In genomic region chr11:112073941-112074811, GRCh38 we compare ENCODE assay signal across 8 cellular contexts. TPM values are rescaled to one million over a fixed set of nuclear protein-coding genes. Genes with fewer than 3 reads are reported as not detected.
A peak's percentile ranks its signal among the peaks of the same experiment; 100 is the strongest.
DNase-seq lines count a peak whose midpoint lies in the region; ATAC-seq, FAIRE-seq and TF ChIP-seq lines count a peak whose summit lies in the region.

A gene with protein sequence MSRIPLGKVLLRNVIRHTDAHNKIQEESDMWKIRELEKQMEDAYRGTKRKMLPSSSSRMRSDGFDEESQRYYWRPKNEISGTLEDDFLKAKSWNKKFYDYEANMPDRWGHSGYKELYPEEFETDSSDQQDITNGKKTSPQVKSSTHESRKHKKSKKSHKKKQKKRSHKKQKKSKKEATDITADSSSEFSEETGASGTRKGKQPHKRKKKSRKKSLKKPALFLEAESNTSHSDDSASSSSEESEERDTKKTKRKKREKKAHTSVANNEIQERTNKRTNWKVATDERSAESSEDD (plus strand): TSS chr11:112074299. CDS start chr11:112075575, 1,276 bp downstream.
A gene with protein sequence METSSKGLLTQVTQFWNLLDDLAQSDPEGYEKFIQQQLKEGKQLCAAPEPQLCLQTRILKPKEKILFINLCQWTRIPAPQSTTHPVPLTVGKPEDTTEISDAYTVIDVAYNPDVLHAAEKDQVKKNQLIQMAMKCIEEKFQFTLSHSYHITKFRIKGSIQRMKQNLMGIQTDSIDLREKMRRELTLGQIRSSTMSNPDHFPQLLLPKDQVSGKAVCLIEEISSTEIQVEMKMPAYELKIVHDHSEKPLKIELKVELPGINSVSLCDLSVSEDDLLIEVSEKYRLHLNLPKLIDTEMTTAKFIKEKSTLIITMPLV (minus strand): TSS chr11:112074017. CDS start chr11:112073174, 843 bp downstream.

- H3K27me3 ChIP-seq in right cardiac atrium (ENCODE audit: control insufficient read depth, insufficient read depth): no peaks in the 10 kb centered on the region

- in situ Hi-C loops in GM13976 (cut with MboI; ENCODE audit: low sequenced_read_pairs, unreplicated experiment): no loop called here

- peak; percentile 82 for DNase-seq in GM13976 (ENCODE audit: low spot score)
- DNase-seq in NCI-H146 treated with DMSO at 0.1 percent for 48 hours (lab: John Stamatoyannopoulos, UW; ENCODE audit: unreplicated experiment): peak; percentile 44
- peak; percentile 55 to 82 (median 69) for DNase-seq in T-helper 1 cell
- DNase-seq in right cardiac atrium: peak; percentile 81 to 89 (median 87)
- DNase-seq in pulmonary artery endothelial cell (ENCODE audit: low read depth, low spot score): peak; percentile 66
- DNase-seq in urothelium cell line (ENCODE audit: low spot score): peak; percentile 88

- no peaks in the 10 kb centered on the region for H3K9me3 ChIP-seq in right cardiac atrium (ENCODE audit: control insufficient read depth, low read length)

- ATAC-seq in HG02840 (IDR thresholded peaks at IDR 0.05; ENCODE audit: low FRiP score, unreplicated experiment): peak; percentile 86
- peak; percentile 94 for ATAC-seq in right cardiac atrium

- intact Hi-C loops in right cardiac atrium (cut with DNase I): no loop called here

- under 1% methylated on average over 43 of the region's 43 CpGs for WGBS in right cardiac atrium

- peak within 1 kb of the TSS; percentile 83 for H3K4me3 ChIP-seq in right cardiac atrium (ENCODE audit: low read length)

- H3K27ac ChIP-seq in angular gyrus (ENCODE audit: low read depth, low read length): peak within 1 kb of the TSS; percentile 83
- peak within 1 kb of the TSS; percentile 89 for H3K27ac ChIP-seq in right cardiac atrium (ENCODE audit: low read length)

- TF ChIP-seq CTCF in GM13976 (IDR thresholded peaks at IDR 0.05; ENCODE audit: borderline replicate concordance, control extremely low read depth, extremely low read depth, insufficient read depth, missing control alignments): no peak

- FAIRE-seq in urothelium cell line (lab: Jason Lieb, UNC): peak; percentile 66

- H3K4me1 ChIP-seq in right cardiac atrium (ENCODE audit: control insufficient read depth, insufficient read depth, low read length): no peaks in the 10 kb centered on the region

RNA-seq across cellular contexts. Expression of the first gene that starts in this region (rescaled TPM):
- 1 to 10 TPM; 8.0 to 9.8 (median 8.3) TPM for total RNA-seq in right cardiac atrium
- polyA plus RNA-seq in right cardiac atrium: 5.0 TPM
- 19.5 and 20.4 TPM in 2 replicates for total RNA-seq in pulmonary artery endothelial cell

RNA-seq across cellular contexts. Expression of the second gene that starts in this region (rescaled TPM):
- total RNA-seq in right cardiac atrium (1 to 10 TPM; 1.2 to 1.8 (median 1.6) TPM), pulmonary artery endothelial cell (0.56 and 1.3 TPM in 2 replicates)
- polyA plus RNA-seq in right cardiac atrium: 1.8 TPM

Comparison
In these comparisons a context has a peak if more than half of its experiments do, and no peak if none do; other contexts are left out.
1. Peak in every context shown above with its lines: DNase-seq, ATAC-seq, H3K4me3 ChIP-seq and H3K27ac ChIP-seq.